ENCODE assay signal across 8 cellular contexts in the genomic region with DNA sequence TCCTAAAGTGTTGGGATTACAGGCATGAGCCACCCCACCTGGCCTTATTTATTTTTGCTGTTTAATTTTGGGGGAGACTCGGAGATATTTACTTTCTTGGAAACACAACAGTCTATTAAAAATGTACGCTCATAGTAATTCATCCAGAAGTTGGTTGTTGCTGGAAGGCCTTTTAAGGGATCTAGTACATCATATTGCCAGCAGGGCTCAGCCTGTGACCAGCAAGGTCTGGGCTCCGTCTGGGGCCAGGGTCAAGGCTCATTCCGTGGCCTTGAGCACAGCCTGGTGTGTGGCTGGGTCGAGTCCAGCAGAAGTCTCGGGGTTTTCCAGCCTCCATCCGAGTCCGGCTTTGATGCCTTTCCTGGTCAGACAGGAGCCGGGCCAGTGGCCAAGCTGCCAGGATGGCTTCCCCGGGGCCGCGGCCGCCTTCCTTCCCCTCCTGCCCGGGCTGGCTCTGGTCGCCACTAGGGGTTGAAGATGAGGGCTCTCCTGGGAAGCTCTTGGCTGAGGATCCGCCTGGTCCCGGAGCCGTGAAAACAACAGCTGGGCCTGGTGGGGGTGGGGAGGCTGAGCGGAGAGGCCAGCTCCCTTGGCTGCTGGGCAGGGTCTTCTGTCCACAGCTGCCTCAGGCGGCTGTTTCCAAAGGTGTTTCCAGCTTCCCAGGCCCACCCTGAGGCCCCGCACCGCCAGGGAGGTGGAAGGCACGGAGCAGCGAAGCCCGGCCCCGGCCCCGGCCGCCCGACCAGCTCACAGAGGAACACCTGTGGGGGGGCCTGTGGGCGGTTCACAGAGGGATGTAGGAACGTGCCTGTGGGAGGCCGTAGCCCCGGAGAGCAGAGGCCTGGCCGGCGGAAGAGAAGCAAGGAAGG. TPM values are rescaled to one million over a fixed set of nuclear protein-coding genes. Genes with fewer than 3 reads are reported as not detected.
DNase-seq lines count a peak whose midpoint lies in the region; ATAC-seq and TF ChIP-seq lines count a peak whose summit lies in the region.

No MANE protein-coding gene starts in this region.

- H3K36me3 Mint-ChIP-seq in Calu3 (ENCODE audit: insufficient read depth, unreplicated experiment), result peaks cover 26% of the 10 kb centered on the region

- no peak overlapping the region for H3K4me2 ChIP-seq in parathyroid adenoma (ENCODE audit: low read length)

- peak overlapping the region; percentile 79 to 97 (median 94) for H3K27ac ChIP-seq in gastroesophageal sphincter
- peak overlapping the region; percentile 56 for H3K27ac ChIP-seq in parathyroid adenoma

- no peaks in the 10 kb centered on the region for H3K79me2 ChIP-seq in parathyroid adenoma

- intact Hi-C loops in Calu3 (cut with micrococcal nuclease; ENCODE audit: unreplicated experiment), result no loop called here

- CTCF ChIA-PET in Calu3 (lab: Charles Lee), result interaction anchor here (1.1 kb wide), 1 partner anchor 31 kb away, joined by 3 read pairs; a partner anchor contains a TSS

- H3K27me3 ChIP-seq in NT2/D1 (ENCODE audit: insufficient read depth, insufficient read length) (peaks cover 9% of the 10 kb centered on the region), gastroesophageal sphincter (no peaks in the 10 kb centered on the region), parathyroid adenoma (ENCODE audit: control insufficient read depth, insufficient read depth, low read length) (no peaks in the 10 kb centered on the region)

- TF ChIP-seq POLR2A in gastroesophageal sphincter (IDR thresholded peaks at IDR 0.05), result no peak

- H3K9ac ChIP-seq in NT2/D1 (ENCODE audit: insufficient read length, low read depth) (peak overlapping the region; percentile 66), parathyroid adenoma (no peak overlapping the region)

- H3K4me3 Mint-ChIP-seq in Calu3 (ENCODE audit: low read depth, unreplicated experiment), result no peak overlapping the region

- H3K36me3 ChIP-seq in NT2/D1 (ENCODE audit: insufficient read depth, insufficient read length, low read length) (no peaks in the 10 kb centered on the region), gastroesophageal sphincter (no peaks in the 10 kb centered on the region), parathyroid adenoma (ENCODE audit: control insufficient read depth, insufficient read depth, low read length) (no peaks in the 10 kb centered on the region)

- H3K9me3 Mint-ChIP-seq in Calu3 (ENCODE audit: low read depth, unreplicated experiment), result no peaks in the 10 kb centered on the region

- TF ChIP-seq EP300 in gastroesophageal sphincter (IDR thresholded peaks at IDR 0.05), result no peak

- TF ChIP-seq CTCF in Calu3 (IDR thresholded peaks at IDR 0.05; ENCODE audit: unreplicated experiment) (no peak), gastroesophageal sphincter (IDR thresholded peaks at IDR 0.05) (peak in 3 of 4 experiments; percentile 37 to 57 (median 45)), parathyroid adenoma (IDR thresholded peaks at IDR 0.05) (no peak)

- H3K27me3 Mint-ChIP-seq in Calu3 (ENCODE audit: unreplicated experiment), result no peaks in the 10 kb centered on the region

- ATAC-seq in gastroesophageal sphincter, result peak; percentile 62

- no peak overlapping the region for H3K27ac Mint-ChIP-seq in Calu3 (ENCODE audit: unreplicated experiment)

- H3K4me1 Mint-ChIP-seq in Calu3 (ENCODE audit: low read depth, unreplicated experiment), result peaks cover 8% of the 10 kb centered on the region

- peak overlapping the region; percentile 24 for H3K4me3 ChIP-seq in NT2/D1 (ENCODE audit: insufficient read length, low read depth)
- peak overlapping the region in 1 of 2 donors; percentile 32 for H3K4me3 ChIP-seq in gastroesophageal sphincter
- H3K4me3 ChIP-seq in parathyroid adenoma (ENCODE audit: low read depth, low read length), result no peak overlapping the region

- no peaks in the 10 kb centered on the region for H3K9me3 ChIP-seq in NT2/D1 (ENCODE audit: insufficient read depth, low read length)
- H3K9me3 ChIP-seq in gastroesophageal sphincter, result no peaks in the 10 kb centered on the region
- H3K9me3 ChIP-seq in parathyroid adenoma (ENCODE audit: control insufficient read depth, low read length), result no peaks in the 10 kb centered on the region

- DNase-seq in Calu3 (peak; percentile 40), NT2/D1 (ENCODE audit: low read depth, low spot score) (no peak), NK-92 (lab: John Stamatoyannopoulos, UW; ENCODE audit: unreplicated experiment) (no peak), HuH-7 (ENCODE audit: low spot score) (no peak), Kasumi-1 (lab: John Stamatoyannopoulos, UW) (no peak)
- DNase-seq in activated CD4-positive, CD25-positive, alpha-beta regulatory T cell (lab: John Stamatoyannopoulos, UW), result no peak

- H3K4me1 ChIP-seq in NT2/D1 (ENCODE audit: insufficient read depth, insufficient read length) (peaks cover 27% of the 10 kb centered on the region), gastroesophageal sphincter (peaks cover 0 to 94% (median 57%) of the 10 kb centered on the region in 3 donors), parathyroid adenoma (no peaks in the 10 kb centered on the region)

- no TSS peak for BruUV-seq in Calu3 (replicated peaks; lab: Mats Ljungman, UMichigan)

- 6% methylated on average over 9 of the region's 35 CpGs; no CpG with 5 or more reads in 1 of the 2 donors for WGBS in gastroesophageal sphincter (ENCODE audit: low coverage in 1 of 2), 2 donors

- H2AFZ ChIP-seq in parathyroid adenoma, result no peak overlapping the region

RNA-seq across cellular contexts. Expression of a gene that starts 5.1 kb away (rescaled TPM):
- total RNA-seq in Calu3 (2022), result 78.7 and 78.9 TPM in 2 replicates
- total RNA-seq in gastroesophageal sphincter, result 100 to 1,000 TPM in 2 of 4 donors, 10 to 100 TPM in 2; 59.8 to 137 (median 96.4) TPM

RNA-seq across cellular contexts. Expression of a gene that starts 9.3 kb away (rescaled TPM):
- total RNA-seq in Calu3 (2022) (not detected in 2 replicates), gastroesophageal sphincter (10 to 100 TPM in 2 of 4 donors, 1 to 10 TPM in 2; 8.7 to 16.9 (median 10.3) TPM)

RNA-seq across cellular contexts. Expression of a gene that starts 19.1 kb away (rescaled TPM):
- total RNA-seq in Calu3 (2022) (0.29 and 0.45 TPM in 2 replicates), gastroesophageal sphincter (1 to 10 TPM in 1 of 4 donors, under 1 TPM in 2, not detected in 1; 0.47 to 1.1 (median 0.94) TPM)

RNA-seq across cellular contexts. Expression of a gene that starts 23.3 kb away (rescaled TPM):
- total RNA-seq in Calu3 (2022) (81.2 and 99.1 TPM in 2 replicates), gastroesophageal sphincter (100 to 1,000 TPM; 121 to 215 (median 159) TPM)

RNA-seq across cellular contexts. Expression of a gene that starts 31.2 kb away (rescaled TPM):
- total RNA-seq in Calu3 (2022) (166 and 172 TPM in 2 replicates), gastroesophageal sphincter (100 to 1,000 TPM in 2 of 4 donors, 10 to 100 TPM in 2; 31.6 to 248 (median 127) TPM)

Comparison
In these comparisons a context has a peak if more than half of its experiments do, and no peak if none do; other contexts are left out.
1. CTCF ChIP-seq: peak in gastroesophageal sphincter (3 of 4); none in Calu3 (single experiment) and parathyroid adenoma (single experiment).